1 cellular context compared by ENCODE assay signal in genomic region chr11:118359295-118359958, GRCh38.
TF ChIP-seq lines count a peak whose summit lies in the region.

TSS of gene UBE4A (plus strand) at chr11:118359600. CDS start at chr11:118365081, 5,481 bp downstream.

TF ChIP-seq in HepG2, 621 proteins besides CTCF, POLR2A, EP300 and RAD21 (continued from another document and continues in another):
- TF ChIP-seq ZBTB40 (IDR thresholded peaks at IDR 0.05) (peak; percentile 94), ZBTB40 (CRISPR knock-in tag; IDR thresholded peaks at IDR 0.05) (no peak), NONO (IDR thresholded peaks at IDR 0.05) (no peak), NONO (CRISPR knock-in tag; conservative IDR thresholded peaks at IDR 0.05) (peak; percentile 90), KDM2A (CRISPR knock-in tag; IDR thresholded peaks at IDR 0.05; ENCODE audit: borderline replicate concordance, low read depth) (peak; percentile 91), THAP11 (CRISPR knock-in tag; IDR thresholded peaks at IDR 0.05) (peak; percentile 96), RBM22 (optimal IDR thresholded peaks at IDR 0.05; ENCODE audit: low read length) (peak; percentile 42), SAP130 (CRISPR knock-in tag; IDR thresholded peaks at IDR 0.05; ENCODE audit: low read depth) (peak; percentile 98), AHDC1 (CRISPR knock-in tag; IDR thresholded peaks at IDR 0.05; ENCODE audit: borderline replicate concordance) (no peak; the same call in 1 of the 2 replicates), SPEN (CRISPR knock-in tag; IDR thresholded peaks at IDR 0.05; ENCODE audit: low read depth) (peak; percentile 62), FOXP4 (CRISPR knock-in tag; IDR thresholded peaks at IDR 0.05) (peak; percentile 50; the same call in 1 of the 2 replicates), ZNF224 (CRISPR knock-in tag; IDR thresholded peaks at IDR 0.05) (no peak), MIER2 (CRISPR knock-in tag; IDR thresholded peaks at IDR 0.05) (peak; percentile 57; the same call in 1 of the 2 replicates), FOXP1 (IDR thresholded peaks at IDR 0.05) (no peak), FOXP1 (CRISPR knock-in tag; IDR thresholded peaks at IDR 0.05) (0 out of 2 replicates have a peak, but pooled peaks have one; percentile 7), PATZ1 (CRISPR knock-in tag; IDR thresholded peaks at IDR 0.05) (peak; percentile 71), ZBTB3 (CRISPR knock-in tag; IDR thresholded peaks at IDR 0.05; ENCODE audit: borderline replicate concordance, low read depth) (no peak), THRA (CRISPR knock-in tag; IDR thresholded peaks at IDR 0.05; ENCODE audit: borderline replicate concordance) (peak; percentile 65; the same call in 1 of the 2 replicates), ARNT (IDR thresholded peaks at IDR 0.05) (no peak), ZNF281 (CRISPR knock-in tag; IDR thresholded peaks at IDR 0.05; ENCODE audit: borderline replicate concordance) (0 out of 2 replicates have a peak, but pooled peaks have one; percentile 10), ELF4 (CRISPR knock-in tag; IDR thresholded peaks at IDR 0.05; ENCODE audit: borderline replicate concordance) (peak; percentile 80; the same call in 1 of the 2 replicates), KDM5A (IDR thresholded peaks at IDR 0.05; ENCODE audit: borderline replicate concordance, low read length) (peak; percentile 98)
